Comparison of ENCODE assay signal across 1 cellular context in the genomic region with DNA sequence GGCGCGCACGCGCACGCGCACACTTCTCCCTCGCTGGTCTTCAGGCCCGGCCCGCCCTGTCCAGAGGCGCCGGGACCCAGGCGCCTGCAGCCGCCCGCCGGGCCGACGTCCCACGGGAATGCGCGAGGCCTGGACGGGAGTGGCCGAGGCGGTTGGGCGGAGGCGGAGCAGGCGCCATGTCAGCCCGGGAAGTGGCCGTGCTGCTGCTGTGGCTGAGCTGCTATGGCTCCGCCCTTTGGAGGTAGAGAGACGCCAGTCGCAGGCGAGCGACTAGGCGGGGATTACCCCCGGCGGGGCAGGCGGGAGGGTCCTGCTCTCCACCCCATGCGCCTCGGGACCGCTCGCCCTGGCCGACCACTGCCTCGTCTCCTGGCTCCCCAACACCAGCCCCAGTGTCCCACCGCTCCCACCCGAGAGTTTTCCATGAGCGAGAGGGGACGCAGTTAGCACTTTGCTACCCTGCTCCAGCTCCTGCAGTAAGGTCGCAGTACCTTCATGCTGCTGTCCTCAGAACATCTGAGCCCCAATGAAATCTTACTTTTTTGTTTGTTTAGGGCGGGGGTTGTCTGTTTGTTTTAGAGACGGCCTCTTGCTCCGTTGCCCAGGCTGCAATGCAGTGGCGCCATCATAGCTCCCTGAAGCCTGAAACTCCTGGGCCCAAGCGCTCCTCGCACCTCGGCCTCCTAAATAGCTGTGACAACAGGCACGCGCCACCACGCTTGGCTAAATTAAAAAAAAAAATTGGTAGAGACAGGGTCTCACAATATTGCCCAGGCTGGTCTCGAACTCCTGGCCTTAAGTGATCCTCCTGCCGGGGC.
TF ChIP-seq lines count a peak whose summit lies in the region.

A gene with protein sequence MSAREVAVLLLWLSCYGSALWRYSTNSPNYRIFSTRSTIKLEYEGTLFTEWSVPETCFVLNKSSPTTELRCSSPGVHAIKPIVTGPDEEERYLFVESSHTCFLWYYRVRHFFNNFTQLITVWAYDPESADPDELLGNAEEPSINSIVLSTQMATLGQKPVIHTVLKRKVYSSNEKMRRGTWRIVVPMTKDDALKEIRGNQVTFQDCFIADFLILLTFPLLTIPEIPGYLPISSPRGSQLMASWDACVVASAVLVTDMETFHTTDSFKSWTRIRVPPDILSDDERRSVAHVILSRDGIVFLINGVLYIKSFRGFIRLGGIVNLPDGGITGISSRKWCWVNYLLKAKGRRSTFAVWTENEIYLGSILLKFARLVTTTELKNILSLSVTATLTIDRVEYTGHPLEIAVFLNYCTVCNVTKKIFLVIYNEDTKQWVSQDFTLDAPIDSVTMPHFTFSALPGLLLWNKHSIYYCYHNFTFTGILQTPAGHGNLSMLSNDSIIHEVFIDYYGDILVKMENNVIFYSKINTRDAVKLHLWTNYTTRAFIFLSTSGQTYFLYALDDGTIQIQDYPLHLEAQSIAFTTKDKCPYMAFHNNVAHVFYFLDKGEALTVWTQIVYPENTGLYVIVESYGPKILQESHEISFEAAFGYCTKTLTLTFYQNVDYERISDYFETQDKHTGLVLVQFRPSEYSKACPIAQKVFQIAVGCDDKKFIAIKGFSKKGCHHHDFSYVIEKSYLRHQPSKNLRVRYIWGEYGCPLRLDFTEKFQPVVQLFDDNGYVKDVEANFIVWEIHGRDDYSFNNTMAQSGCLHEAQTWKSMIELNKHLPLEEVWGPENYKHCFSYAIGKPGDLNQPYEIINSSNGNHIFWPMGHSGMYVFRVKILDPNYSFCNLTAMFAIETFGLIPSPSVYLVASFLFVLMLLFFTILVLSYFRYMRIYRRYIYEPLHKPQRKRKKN (plus strand): TSS at position 20 of the 818 bp plus-strand sequence. CDS start 157 bp downstream, at position 177.

TF ChIP-seq in SK-N-SH, 30 proteins besides CTCF, POLR2A, EP300 and RAD21 (continued from another document):
- TF ChIP-seq SMC3 (IDR thresholded peaks at IDR 0.05; ENCODE audit: low read depth, low read length): no peak
- TF ChIP-seq POLR2AphosphoS5 (IDR thresholded peaks at IDR 0.05; ENCODE audit: low read depth, low read length): peak; percentile 56
- no peak for TF ChIP-seq FOSL2 (IDR thresholded peaks at IDR 0.05; ENCODE audit: borderline replicate concordance, low read depth)
- TF ChIP-seq RXRA (IDR thresholded peaks at IDR 0.05; ENCODE audit: borderline replicate concordance, low read depth): no peak
- TF ChIP-seq EZH2phosphoT487 (IDR thresholded peaks at IDR 0.05; ENCODE audit: borderline replicate concordance, low read depth): no peak
- no peak for TF ChIP-seq GATA2 (CRISPR knock-in tag; IDR thresholded peaks at IDR 0.05)
- TF ChIP-seq SIN3A (IDR thresholded peaks at IDR 0.05; ENCODE audit: borderline replicate concordance, low read depth, low read length): no peak
- TF ChIP-seq, protein P1, sequence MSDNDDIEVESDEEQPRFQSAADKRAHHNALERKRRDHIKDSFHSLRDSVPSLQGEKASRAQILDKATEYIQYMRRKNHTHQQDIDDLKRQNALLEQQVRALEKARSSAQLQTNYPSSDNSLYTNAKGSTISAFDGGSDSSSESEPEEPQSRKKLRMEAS (IDR thresholded peaks at IDR 0.05; ENCODE audit: low read depth): peak; percentile 81
- TF ChIP-seq JUND (IDR thresholded peaks at IDR 0.05): no peak
- TF ChIP-seq RFX5 (IDR thresholded peaks at IDR 0.05; ENCODE audit: low read length): no peak
- TF ChIP-seq TAF1 (IDR thresholded peaks at IDR 0.05; ENCODE audit: borderline replicate concordance, low read depth, low read length): peak; percentile 60; the same call in 1 of the 2 replicates
- TF ChIP-seq GABPA (IDR thresholded peaks at IDR 0.05; ENCODE audit: low read depth): no peak
- TF ChIP-seq, protein P2, sequence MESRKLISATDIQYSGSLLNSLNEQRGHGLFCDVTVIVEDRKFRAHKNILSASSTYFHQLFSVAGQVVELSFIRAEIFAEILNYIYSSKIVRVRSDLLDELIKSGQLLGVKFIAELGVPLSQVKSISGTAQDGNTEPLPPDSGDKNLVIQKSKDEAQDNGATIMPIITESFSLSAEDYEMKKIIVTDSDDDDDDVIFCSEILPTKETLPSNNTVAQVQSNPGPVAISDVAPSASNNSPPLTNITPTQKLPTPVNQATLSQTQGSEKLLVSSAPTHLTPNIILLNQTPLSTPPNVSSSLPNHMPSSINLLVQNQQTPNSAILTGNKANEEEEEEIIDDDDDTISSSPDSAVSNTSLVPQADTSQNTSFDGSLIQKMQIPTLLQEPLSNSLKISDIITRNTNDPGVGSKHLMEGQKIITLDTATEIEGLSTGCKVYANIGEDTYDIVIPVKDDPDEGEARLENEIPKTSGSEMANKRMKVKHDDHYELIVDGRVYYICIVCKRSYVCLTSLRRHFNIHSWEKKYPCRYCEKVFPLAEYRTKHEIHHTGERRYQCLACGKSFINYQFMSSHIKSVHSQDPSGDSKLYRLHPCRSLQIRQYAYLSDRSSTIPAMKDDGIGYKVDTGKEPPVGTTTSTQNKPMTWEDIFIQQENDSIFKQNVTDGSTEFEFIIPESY (IDR thresholded peaks at IDR 0.05; ENCODE audit: borderline replicate concordance, low read depth): peak; percentile 75; the same call in 1 of the 2 replicates
- TF ChIP-seq, protein P3, sequence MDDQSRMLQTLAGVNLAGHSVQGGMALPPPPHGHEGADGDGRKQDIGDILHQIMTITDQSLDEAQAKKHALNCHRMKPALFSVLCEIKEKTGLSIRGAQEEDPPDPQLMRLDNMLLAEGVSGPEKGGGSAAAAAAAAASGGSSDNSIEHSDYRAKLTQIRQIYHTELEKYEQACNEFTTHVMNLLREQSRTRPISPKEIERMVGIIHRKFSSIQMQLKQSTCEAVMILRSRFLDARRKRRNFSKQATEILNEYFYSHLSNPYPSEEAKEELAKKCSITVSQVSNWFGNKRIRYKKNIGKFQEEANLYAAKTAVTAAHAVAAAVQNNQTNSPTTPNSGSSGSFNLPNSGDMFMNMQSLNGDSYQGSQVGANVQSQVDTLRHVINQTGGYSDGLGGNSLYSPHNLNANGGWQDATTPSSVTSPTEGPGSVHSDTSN (IDR thresholded peaks at IDR 0.05): no peak
- TF ChIP-seq ELF1 (IDR thresholded peaks at IDR 0.05): no peak
- TF ChIP-seq NFIC (IDR thresholded peaks at IDR 0.05; ENCODE audit: borderline replicate concordance): no peak
- TF ChIP-seq RCOR1 (IDR thresholded peaks at IDR 0.05; ENCODE audit: low read length): no peak
- TF ChIP-seq MEF2A (IDR thresholded peaks at IDR 0.05; ENCODE audit: borderline replicate concordance, low read depth): no peak
- TF ChIP-seq FOXJ3 (CRISPR knock-in tag; IDR thresholded peaks at IDR 0.05): no peak
- peak; percentile 94 for TF ChIP-seq CHD2 (IDR thresholded peaks at IDR 0.05; ENCODE audit: low read length, partially characterized antibody)
- TF ChIP-seq FOXM1 (IDR thresholded peaks at IDR 0.05; ENCODE audit: low read depth): no peak
- TF ChIP-seq, protein P4, sequence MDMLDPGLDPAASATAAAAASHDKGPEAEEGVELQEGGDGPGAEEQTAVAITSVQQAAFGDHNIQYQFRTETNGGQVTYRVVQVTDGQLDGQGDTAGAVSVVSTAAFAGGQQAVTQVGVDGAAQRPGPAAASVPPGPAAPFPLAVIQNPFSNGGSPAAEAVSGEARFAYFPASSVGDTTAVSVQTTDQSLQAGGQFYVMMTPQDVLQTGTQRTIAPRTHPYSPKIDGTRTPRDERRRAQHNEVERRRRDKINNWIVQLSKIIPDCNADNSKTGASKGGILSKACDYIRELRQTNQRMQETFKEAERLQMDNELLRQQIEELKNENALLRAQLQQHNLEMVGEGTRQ (IDR thresholded peaks at IDR 0.05; ENCODE audit: borderline replicate concordance, low read depth, low read length): no peak
- TF ChIP-seq TEAD4 (IDR thresholded peaks at IDR 0.05; ENCODE audit: borderline replicate concordance, insufficient read depth): no peak
- peak; percentile 34; the same call in 1 of the 2 replicates for TF ChIP-seq MXI1 (IDR thresholded peaks at IDR 0.05; ENCODE audit: low read depth, low read length)
- TF ChIP-seq, protein P5, sequence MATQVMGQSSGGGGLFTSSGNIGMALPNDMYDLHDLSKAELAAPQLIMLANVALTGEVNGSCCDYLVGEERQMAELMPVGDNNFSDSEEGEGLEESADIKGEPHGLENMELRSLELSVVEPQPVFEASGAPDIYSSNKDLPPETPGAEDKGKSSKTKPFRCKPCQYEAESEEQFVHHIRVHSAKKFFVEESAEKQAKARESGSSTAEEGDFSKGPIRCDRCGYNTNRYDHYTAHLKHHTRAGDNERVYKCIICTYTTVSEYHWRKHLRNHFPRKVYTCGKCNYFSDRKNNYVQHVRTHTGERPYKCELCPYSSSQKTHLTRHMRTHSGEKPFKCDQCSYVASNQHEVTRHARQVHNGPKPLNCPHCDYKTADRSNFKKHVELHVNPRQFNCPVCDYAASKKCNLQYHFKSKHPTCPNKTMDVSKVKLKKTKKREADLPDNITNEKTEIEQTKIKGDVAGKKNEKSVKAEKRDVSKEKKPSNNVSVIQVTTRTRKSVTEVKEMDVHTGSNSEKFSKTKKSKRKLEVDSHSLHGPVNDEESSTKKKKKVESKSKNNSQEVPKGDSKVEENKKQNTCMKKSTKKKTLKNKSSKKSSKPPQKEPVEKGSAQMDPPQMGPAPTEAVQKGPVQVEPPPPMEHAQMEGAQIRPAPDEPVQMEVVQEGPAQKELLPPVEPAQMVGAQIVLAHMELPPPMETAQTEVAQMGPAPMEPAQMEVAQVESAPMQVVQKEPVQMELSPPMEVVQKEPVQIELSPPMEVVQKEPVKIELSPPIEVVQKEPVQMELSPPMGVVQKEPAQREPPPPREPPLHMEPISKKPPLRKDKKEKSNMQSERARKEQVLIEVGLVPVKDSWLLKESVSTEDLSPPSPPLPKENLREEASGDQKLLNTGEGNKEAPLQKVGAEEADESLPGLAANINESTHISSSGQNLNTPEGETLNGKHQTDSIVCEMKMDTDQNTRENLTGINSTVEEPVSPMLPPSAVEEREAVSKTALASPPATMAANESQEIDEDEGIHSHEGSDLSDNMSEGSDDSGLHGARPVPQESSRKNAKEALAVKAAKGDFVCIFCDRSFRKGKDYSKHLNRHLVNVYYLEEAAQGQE (IDR thresholded peaks at IDR 0.05; ENCODE audit: low read depth, low read length): no peak
- peak; percentile 77 for TF ChIP-seq NRF1 (IDR thresholded peaks at IDR 0.05; ENCODE audit: low read depth, low read length)
- peak; percentile 72 for TF ChIP-seq YY1 (IDR thresholded peaks at IDR 0.05; ENCODE audit: low read depth)
